In genomic region chr1:109112652-109113285, GRCh38 we compare ENCODE assay signal across 8 cellular contexts. TPM values are rescaled to one million over a fixed set of nuclear protein-coding genes. Genes with fewer than 3 reads are reported as not detected.
DNase-seq lines count a peak whose midpoint lies in the region; ATAC-seq and TF ChIP-seq lines count a peak whose summit lies in the region.

No MANE protein-coding gene starts in this region.

- no peaks in the 10 kb centered on the region for H4K20me1 ChIP-seq in KMS-11 (ENCODE audit: insufficient read depth)

- TF ChIP-seq CTCF in KMS-11 (conservative IDR thresholded peaks at IDR 0.05; ENCODE audit: low read depth, low read length), result peak; percentile 97

- peak overlapping the region; percentile 52 for H2AFZ ChIP-seq in KMS-11 (ENCODE audit: low read depth)

- no peaks in the 10 kb centered on the region for H3K79me2 ChIP-seq in KMS-11 (ENCODE audit: insufficient read depth, low read depth)

- no peaks in the 10 kb centered on the region for H3K9me3 Mint-ChIP-seq in natural killer cell treated with Interleukin-12 subunit alpha and Interleukin-12 subunit beta and Interleukin-15 and Interleukin-18, amount 100 ng/mL, for 72 hours
- no peaks in the 10 kb centered on the region for H3K9me3 Mint-ChIP-seq in stimulated activated memory B cell treated with anti-CD40 and anti-IgM and Interleukin-4, amounts not matched to agents 10 μg/mL and 1 μg/mL and 100 μg/mL, for 72 hours

- peaks cover 34 to 35% of the 10 kb centered on the region in 2 donors for H3K27me3 Mint-ChIP-seq in natural killer cell treated with Interleukin-12 subunit alpha and Interleukin-12 subunit beta and Interleukin-15 and Interleukin-18, amount 100 ng/mL, for 72 hours
- peaks cover 10% of the 10 kb centered on the region for H3K27me3 Mint-ChIP-seq in stimulated activated memory B cell treated with anti-CD40 and anti-IgM and Interleukin-4, amounts not matched to agents 10 μg/mL and 1 μg/mL and 100 μg/mL, for 72 hours

- H3K4me1 Mint-ChIP-seq in natural killer cell treated with Interleukin-12 subunit alpha and Interleukin-12 subunit beta and Interleukin-15 and Interleukin-18, amount 100 ng/mL, for 72 hours (ENCODE audit: low read depth in 2 of 2), result peaks cover 12 to 27% of the 10 kb centered on the region in 2 donors
- peaks cover 24% of the 10 kb centered on the region for H3K4me1 Mint-ChIP-seq in stimulated activated memory B cell treated with anti-CD40 and anti-IgM and Interleukin-4, amounts not matched to agents 10 μg/mL and 1 μg/mL and 100 μg/mL, for 72 hours

- peak overlapping the region; percentile 91 for H3K4me3 Mint-ChIP-seq in natural killer cell treated with Interleukin-12 subunit alpha and Interleukin-12 subunit beta and Interleukin-15 and Interleukin-18, amount 100 ng/mL, for 72 hours
- H3K4me3 Mint-ChIP-seq in stimulated activated memory B cell treated with anti-CD40 and anti-IgM and Interleukin-4, amounts not matched to agents 10 μg/mL and 1 μg/mL and 100 μg/mL, for 72 hours, result peak overlapping the region; percentile 82

- H3K4me3 ChIP-seq in KMS-11 (IDR thresholded peaks at IDR 0.05; ENCODE audit: insufficient read depth, low read depth, low read length), result peak overlapping the region; percentile 58

- H3K4me1 ChIP-seq in KMS-11 (ENCODE audit: low read depth, poor library complexity, severe bottlenecking), result peaks cover 20% of the 10 kb centered on the region

- H3K9ac ChIP-seq in KMS-11, result no peak overlapping the region

- H3K4me2 ChIP-seq in KMS-11, result peak overlapping the region; percentile 36

- no peaks in the 10 kb centered on the region for H3K36me3 Mint-ChIP-seq in natural killer cell treated with Interleukin-12 subunit alpha and Interleukin-12 subunit beta and Interleukin-15 and Interleukin-18, amount 100 ng/mL, for 72 hours
- no peaks in the 10 kb centered on the region for H3K36me3 Mint-ChIP-seq in stimulated activated memory B cell treated with anti-CD40 and anti-IgM and Interleukin-4, amounts not matched to agents 10 μg/mL and 1 μg/mL and 100 μg/mL, for 72 hours

- peak; percentile 62 for ATAC-seq in GM21447 (IDR thresholded peaks at IDR 0.05; ENCODE audit: unreplicated experiment)
- peak; percentile 83 to 88 for ATAC-seq in natural killer cell treated with Interleukin-12 subunit alpha and Interleukin-12 subunit beta and Interleukin-15 and Interleukin-18, amount 100 ng/mL, for 72 hours
- peak; percentile 79 for ATAC-seq in stimulated activated memory B cell treated with anti-CD40 and anti-IgM and Interleukin-4, amounts not matched to agents 10 μg/mL and 1 μg/mL and 100 μg/mL, for 72 hours

- no peak overlapping the region; the same call in 1 of the 2 replicates for H3K27ac ChIP-seq in KMS-11

- DNase-seq in COR-L47 (lab: John Stamatoyannopoulos, UW) (peak; percentile 95), RKO (ENCODE audit: low spot score) (peak; percentile 86), fibroblast of peridontal ligament (ENCODE audit: extremely low read depth) (peak; percentile 85)
- peak; percentile 79 to 84 for DNase-seq in activated T-helper 1 cell treated with anti-CD3 and anti-CD28 coated beads, Interleukin-2, amount 50 U/mL, for 16 hours (ENCODE audit: low read depth in 1 of 2, low spot score in 1 of 2)
- DNase-seq in natural killer cell treated with Interleukin-12 subunit alpha and Interleukin-12 subunit beta and Interleukin-15 and Interleukin-18, amount 100 ng/mL, for 72 hours (ENCODE audit: low spot score), result peak; percentile 89

- no peaks in the 10 kb centered on the region for H3K36me3 ChIP-seq in KMS-11 (ENCODE audit: insufficient read depth)

- peak overlapping the region; percentile 74 to 87 for H3K27ac Mint-ChIP-seq in natural killer cell treated with Interleukin-12 subunit alpha and Interleukin-12 subunit beta and Interleukin-15 and Interleukin-18, amount 100 ng/mL, for 72 hours
- H3K27ac Mint-ChIP-seq in stimulated activated memory B cell treated with anti-CD40 and anti-IgM and Interleukin-4, amounts not matched to agents 10 μg/mL and 1 μg/mL and 100 μg/mL, for 72 hours, result peak overlapping the region; percentile 33

- peaks cover 26% of the 10 kb centered on the region; the same call in 1 of the 2 replicates for H3K27me3 ChIP-seq in KMS-11 (ENCODE audit: insufficient read depth, low read depth)

RNA-seq across cellular contexts. Expression of gene ELAPOR1, which starts 1.1 kb away (rescaled TPM):
- total RNA-seq in natural killer cell treated with Interleukin-12 subunit alpha and Interleukin-12 subunit beta and Interleukin-15 and Interleukin-18, amount 100 ng/mL, for 72 hours, result 1 to 10 TPM; 1.4 to 4.0 TPM

RNA-seq across cellular contexts. Expression of gene TMEM167B, which starts 22.2 kb away (rescaled TPM):
- 10 to 100 TPM; 40.8 to 53.8 TPM for total RNA-seq in natural killer cell treated with Interleukin-12 subunit alpha and Interleukin-12 subunit beta and Interleukin-15 and Interleukin-18, amount 100 ng/mL, for 72 hours

RNA-seq across cellular contexts. Expression of gene TAF13, which starts 37.0 kb away (rescaled TPM):
- total RNA-seq in natural killer cell treated with Interleukin-12 subunit alpha and Interleukin-12 subunit beta and Interleukin-15 and Interleukin-18, amount 100 ng/mL, for 72 hours, result 10 to 100 TPM; 28.1 to 42.3 TPM
